In the genomic region with DNA sequence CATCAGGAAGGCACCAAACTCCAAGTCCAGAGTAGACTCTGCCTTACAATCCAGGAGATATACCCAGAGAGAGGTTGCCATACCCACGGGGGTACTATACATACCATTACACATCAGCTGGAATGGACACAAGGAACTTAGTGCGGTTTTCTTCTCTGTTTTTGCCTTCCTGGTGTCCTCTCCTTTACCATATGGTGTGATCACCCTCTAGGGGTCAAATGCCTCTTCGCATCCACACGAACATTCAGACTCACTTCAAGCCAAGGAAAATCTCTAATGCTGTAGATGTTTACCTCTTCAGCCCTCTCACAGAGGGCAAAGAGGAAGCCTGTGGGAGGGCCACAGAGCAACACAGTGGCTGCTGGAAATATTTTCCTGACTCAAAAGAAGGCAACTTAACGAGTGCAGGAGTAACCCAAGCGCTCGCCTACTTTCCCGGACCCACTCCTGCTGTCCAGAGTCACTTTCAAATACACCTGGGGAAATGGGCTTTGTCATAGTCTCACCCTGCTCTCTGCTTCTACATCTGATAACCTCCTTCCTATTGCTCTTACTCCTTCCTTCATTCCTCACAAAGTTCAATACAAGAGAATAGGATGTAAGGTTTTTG, we compare ENCODE assay signal across 8 cellular contexts.
DNase-seq lines count a peak whose midpoint lies in the region; ATAC-seq and TF ChIP-seq lines count a peak whose summit lies in the region.

No MANE protein-coding gene starts in this region.

- H3K36me3 ChIP-seq in Caco-2 (ENCODE audit: control insufficient read depth, insufficient read depth, low read length) = no peaks in the 10 kb centered on the region

- POLR2A ChIA-PET in Caco-2 (lab: Charles Lee) = no interaction called here

- H3K9me3 Mint-ChIP-seq in Caco-2 (ENCODE audit: unreplicated experiment) = no peaks in the 10 kb centered on the region

- CTCF ChIA-PET in Caco-2 (lab: Charles Lee) = interaction anchor here (1.3 kb wide), 1 partner anchor 748 kb away, joined by 5 read pairs; no protein-coding TSS in a partner anchor

- H3K4me3 Mint-ChIP-seq in Caco-2 (ENCODE audit: unreplicated experiment) = no peak overlapping the region

- H3K4me1 Mint-ChIP-seq in Caco-2 (ENCODE audit: low read depth, unreplicated experiment) = no peaks in the 10 kb centered on the region

- H3K4me3 ChIP-seq in Caco-2 (ENCODE audit: low read depth, low read length) (no peak overlapping the region), astrocyte of the spinal cord (ENCODE audit: low read depth, low read length) (no peak overlapping the region)

- peaks cover 1% of the 10 kb centered on the region; the same call in 1 of the 2 replicates for H3K27me3 ChIP-seq in Caco-2 (replicated peaks; ENCODE audit: control insufficient read depth, insufficient read depth, low read length)

- BruUV-seq in Caco-2 (replicated peaks; lab: Mats Ljungman, UMichigan) = no TSS peak

- DNase-seq in Caco-2 (peak; percentile 30 to 42), HuH-7.5 (ENCODE audit: low spot score) (peak; percentile 11), astrocyte of the spinal cord (ENCODE audit: low read depth, low spot score) (peak; percentile 72), left colon (no peak), NCI-H1694 treated with DMSO at 0.1 percent for 48 hours (lab: John Stamatoyannopoulos, UW) (no peak)

- peak; percentile 31 to 62 for TF ChIP-seq CTCF in Caco-2 (IDR thresholded peaks at IDR 0.05; ENCODE audit: insufficient read depth in 1 of 2, low read depth in 1 of 2, low read length in 1 of 2, severe bottlenecking in 1 of 2, unreplicated experiment in 1 of 2)
- peak; percentile 77 for TF ChIP-seq CTCF in astrocyte of the spinal cord (IDR thresholded peaks at IDR 0.05; ENCODE audit: low read depth, low read length)

- intact Hi-C loops in Caco-2 (cut with micrococcal nuclease; ENCODE audit: unreplicated experiment) (loop anchor here (1.0 to 10.0 kb wide), 5 partner anchors 154 to 748 kb away; no protein-coding TSS in a partner anchor), left colon (cut with DNase I, micrococcal nuclease) (loop anchor here in 1 of 2 donors (10.0 kb wide), 2 partner anchors 466 to 716 kb away; no protein-coding TSS in a partner anchor)

- H3K36me3 Mint-ChIP-seq in Caco-2 (ENCODE audit: insufficient read depth, unreplicated experiment) = no peaks in the 10 kb centered on the region

- H3K27ac Mint-ChIP-seq in Caco-2 (ENCODE audit: unreplicated experiment) = no peak overlapping the region

- H3K27me3 Mint-ChIP-seq in Caco-2 (ENCODE audit: insufficient read depth, unreplicated experiment) = peaks cover 4% of the 10 kb centered on the region

- in situ Hi-C loops in astrocyte of the spinal cord (cut with HindIII; ENCODE audit: low sequenced_read_pairs) = no loop called here

- H3K4me1 ChIP-seq in Caco-2 = no peaks in the 10 kb centered on the region

- H3K9me3 ChIP-seq in Caco-2 = no peaks in the 10 kb centered on the region

- peak; percentile 60 for ATAC-seq in left colon
- ATAC-seq in GM18502 (IDR thresholded peaks at IDR 0.05; ENCODE audit: poor library complexity, unreplicated experiment) = no peak
- ATAC-seq in GM18909 (IDR thresholded peaks at IDR 0.05; ENCODE audit: poor library complexity, unreplicated experiment) = no peak
- no peak for ATAC-seq in GM18873 (IDR thresholded peaks at IDR 0.05; ENCODE audit: low FRiP score, unreplicated experiment)

Comparison
In these comparisons a context has a peak if more than half of its experiments do, and no peak if none do; other contexts are left out.
1. DNase-seq: peak in Caco-2 (2 of 2), HuH-7.5 (single experiment) and astrocyte of the spinal cord (single experiment); none in left colon (0 of 2) and NCI-H1694 treated with DMSO at 0.1 percent for 48 hours (single experiment).